Comparison of ENCODE assay signal across 19 cellular contexts in genomic region chr5:171433352-171433698, GRCh38. TPM values are rescaled to one million over a fixed set of nuclear protein-coding genes. Genes with fewer than 3 reads are reported as not detected.
"Had no signal": no experiment of that assay in that cellular context is flagged by ENCODE, and none has a peak within 500 bp of the region (broad histone marks: within the 10 kb centered on the region; RNA-seq: fewer than 3 reads in every experiment).

No MANE protein-coding gene starts in this region.

- ATAC-seq: naive thymus-derived CD4-positive, alpha-beta T cell had no signal

- H3K27me3 Mint-ChIP-seq: activated naive CD8-positive, alpha-beta T cell treated with anti-CD3 and anti-CD28 coated beads, Interleukin-2, amount 10 ng/mL, durations not matched to agents 7 days and 5 days had no signal

- H3K27ac ChIP-seq: colonic mucosa, epithelial cell of prostate, hepatocyte, testis, upper lobe of left lung, VCaP had no signal

- H3K4me2 ChIP-seq: hepatocyte had no signal

- H3K36me3 Mint-ChIP-seq: activated naive CD8-positive, alpha-beta T cell treated with anti-CD3 and anti-CD28 coated beads, Interleukin-2, amount 10 ng/mL, durations not matched to agents 7 days and 5 days; naive thymus-derived CD4-positive, alpha-beta T cell had no signal

- H3K9me3 Mint-ChIP-seq: activated naive CD8-positive, alpha-beta T cell treated with anti-CD3 and anti-CD28 coated beads, Interleukin-2, amount 10 ng/mL, durations not matched to agents 7 days and 5 days; endodermal cell; naive thymus-derived CD4-positive, alpha-beta T cell had no signal

- DNase-seq: activated CD4-positive, alpha-beta T cell treated with anti-CD3 and anti-CD28 coated beads for 1 hour; activated CD4-positive, alpha-beta T cell treated with anti-CD3 and anti-CD28 coated beads, Interleukin-2, amount 50 U/mL, for 4 hours; activated gamma-delta T cell treated with Interleukin-2 at 50 U/mL for 16 hours; activated naive CD8-positive, alpha-beta T cell treated with anti-CD3 and anti-CD28 coated beads, Interleukin-2, amount 10 ng/mL, durations not matched to agents 7 days and 5 days; amygdala; caudate nucleus; colonic mucosa; endodermal cell; foreskin fibroblast; mesenchymal stem cell; naive thymus-derived CD4-positive, alpha-beta T cell; SW 1271; T-helper 2 cell; testis; upper lobe of left lung had no signal

- H3K9me3 ChIP-seq: colonic mucosa, testis, upper lobe of left lung had no signal

- H2AFZ ChIP-seq: hepatocyte had no signal

- H3K4me3 ChIP-seq: colonic mucosa, hepatocyte, testis, upper lobe of left lung had no signal

- H3K36me3 ChIP-seq: colonic mucosa, upper lobe of left lung had no signal

- H3K27ac Mint-ChIP-seq: activated naive CD8-positive, alpha-beta T cell treated with anti-CD3 and anti-CD28 coated beads, Interleukin-2, amount 10 ng/mL, durations not matched to agents 7 days and 5 days; endodermal cell had no signal

- H3K4me3 Mint-ChIP-seq: activated naive CD8-positive, alpha-beta T cell treated with anti-CD3 and anti-CD28 coated beads, Interleukin-2, amount 10 ng/mL, durations not matched to agents 7 days and 5 days; endodermal cell; naive thymus-derived CD4-positive, alpha-beta T cell had no signal

- H3K4me1 ChIP-seq: colonic mucosa, testis had no signal

- H3K27me3 ChIP-seq: colonic mucosa, hepatocyte, testis, upper lobe of left lung had no signal

RNA-seq across cellular contexts. Expression of gene FGF18, which starts 13.9 kb away (rescaled TPM):
- total RNA-seq: glomerular endothelial cell had no signal
- polyA plus RNA-seq: naive thymus-derived CD4-positive, alpha-beta T cell had no signal
